ENCODE assay signal across 8 cellular contexts in genomic region chr4:185143596-185143969, GRCh38. TPM values are rescaled to one million over a fixed set of nuclear protein-coding genes. Genes with fewer than 3 reads are reported as not detected.
DNase-seq lines count a peak whose midpoint lies in the region; ATAC-seq and TF ChIP-seq lines count a peak whose summit lies in the region.

No MANE protein-coding gene starts in this region.

- H3K27ac ChIP-seq in CD4-positive, alpha-beta T cell (ENCODE audit: low read depth, low read length) = no peak overlapping the region
- H3K27ac ChIP-seq in HUES64 (ENCODE audit: low read depth, low read length) = no peak overlapping the region

- peak overlapping the region; percentile 86 for H3K9ac ChIP-seq in HUES64 (ENCODE audit: low read depth, low read length)

- peak overlapping the region; percentile 83 for H3K4me3 ChIP-seq in HUES64 (ENCODE audit: low read length)
- H3K4me3 ChIP-seq in fibroblast of pulmonary artery (replicated peaks; ENCODE audit: low read depth, low read length) = peak overlapping the region; percentile 65

- WGBS in HUES64 = 3% methylated on average over 29 of the region's 30 CpGs

- peak overlapping the region; percentile 83 for H3K4me3 Mint-ChIP-seq in CD4-positive, alpha-beta T cell
- peak overlapping the region; percentile 83 for H3K4me3 Mint-ChIP-seq in activated CD8-positive, alpha-beta T cell treated with anti-CD3 and anti-CD28 coated beads, Interleukin-2, amount 10 ng/mL, durations not matched to agents 7 days and 5 days
- peak overlapping the region; percentile 81 for H3K4me3 Mint-ChIP-seq in natural killer cell treated with Interleukin-12 subunit alpha and Interleukin-12 subunit beta and Interleukin-15 and Interleukin-18, amount 100 ng/mL, for 72 hours

- peaks cover 18% of the 10 kb centered on the region for H3K4me1 Mint-ChIP-seq in CD4-positive, alpha-beta T cell (ENCODE audit: low read depth)
- peaks cover 10% of the 10 kb centered on the region for H3K4me1 Mint-ChIP-seq in activated CD8-positive, alpha-beta T cell treated with anti-CD3 and anti-CD28 coated beads, Interleukin-2, amount 10 ng/mL, durations not matched to agents 7 days and 5 days (ENCODE audit: low read depth)
- H3K4me1 Mint-ChIP-seq in natural killer cell treated with Interleukin-12 subunit alpha and Interleukin-12 subunit beta and Interleukin-15 and Interleukin-18, amount 100 ng/mL, for 72 hours (ENCODE audit: low read depth in 2 of 2) = peaks cover 13% of the 10 kb centered on the region in 2 donors

- peaks cover 7% of the 10 kb centered on the region for H3K27me3 ChIP-seq in CD4-positive, alpha-beta T cell (ENCODE audit: control insufficient read depth, insufficient read depth, low read length)
- no peaks in the 10 kb centered on the region; the same call in 1 of the 2 replicates for H3K27me3 ChIP-seq in HUES64 (ENCODE audit: insufficient read depth, low read length)

- no peaks in the 10 kb centered on the region for H3K36me3 Mint-ChIP-seq in CD4-positive, alpha-beta T cell (ENCODE audit: low read depth)
- no peaks in the 10 kb centered on the region for H3K36me3 Mint-ChIP-seq in activated CD8-positive, alpha-beta T cell treated with anti-CD3 and anti-CD28 coated beads, Interleukin-2, amount 10 ng/mL, durations not matched to agents 7 days and 5 days (ENCODE audit: low read depth)
- no peaks in the 10 kb centered on the region for H3K36me3 Mint-ChIP-seq in natural killer cell treated with Interleukin-12 subunit alpha and Interleukin-12 subunit beta and Interleukin-15 and Interleukin-18, amount 100 ng/mL, for 72 hours

- H3K9me3 Mint-ChIP-seq in CD4-positive, alpha-beta T cell = no peaks in the 10 kb centered on the region
- H3K9me3 Mint-ChIP-seq in activated CD8-positive, alpha-beta T cell treated with anti-CD3 and anti-CD28 coated beads, Interleukin-2, amount 10 ng/mL, durations not matched to agents 7 days and 5 days (ENCODE audit: insufficient read depth) = no peaks in the 10 kb centered on the region
- no peaks in the 10 kb centered on the region for H3K9me3 Mint-ChIP-seq in natural killer cell treated with Interleukin-12 subunit alpha and Interleukin-12 subunit beta and Interleukin-15 and Interleukin-18, amount 100 ng/mL, for 72 hours

- POLR2A ChIA-PET in CD4-positive, alpha-beta T cell (lab: Charles Lee) = interaction anchor here (1.0 to 2.0 kb wide), 7 partner anchors 9 to 410 kb away, joined by 3 to 7 read pairs (median 6); partner anchors contain the start of genes SNX25 and UFSP2
- POLR2A ChIA-PET in activated CD8-positive, alpha-beta T cell treated with anti-CD3 and anti-CD28 coated beads, Interleukin-2, amount 10 ng/mL, durations not matched to agents 7 days and 5 days (lab: Charles Lee) = interaction anchor here (0.6 kb wide), 1 partner anchor 878 kb away, joined by 4 read pairs; no protein-coding TSS in a partner anchor

- no peak for TF ChIP-seq CTCF in CD4-positive, alpha-beta T cell (IDR thresholded peaks at IDR 0.05)
- no peak for TF ChIP-seq CTCF in fibroblast of pulmonary artery (IDR thresholded peaks at IDR 0.05; ENCODE audit: low read length, missing control alignments)

- H3K9me3 ChIP-seq in CD4-positive, alpha-beta T cell (ENCODE audit: control insufficient read depth, low read length) = no peaks in the 10 kb centered on the region
- H3K9me3 ChIP-seq in HUES64 (ENCODE audit: insufficient read depth, low read depth, low read length) = no peaks in the 10 kb centered on the region

- H3K27ac Mint-ChIP-seq in CD4-positive, alpha-beta T cell = no peak overlapping the region
- H3K27ac Mint-ChIP-seq in activated CD8-positive, alpha-beta T cell treated with anti-CD3 and anti-CD28 coated beads, Interleukin-2, amount 10 ng/mL, durations not matched to agents 7 days and 5 days = no peak overlapping the region
- peak overlapping the region in 1 of 2 donors; percentile 71 for H3K27ac Mint-ChIP-seq in natural killer cell treated with Interleukin-12 subunit alpha and Interleukin-12 subunit beta and Interleukin-15 and Interleukin-18, amount 100 ng/mL, for 72 hours

- H3K36me3 ChIP-seq in HUES64 (ENCODE audit: insufficient read depth, low read length) = peaks cover 32% of the 10 kb centered on the region

- intact Hi-C loops in CD4-positive, alpha-beta T cell (cut with DNase I, micrococcal nuclease) = loop anchor here in 1 of 2 experiments (5.0 to 10.0 kb wide), 2 partner anchors 329 to 499 kb away; partner anchors contain the start of genes CASP3, CCDC110 and PRIMPOL

- TF ChIP-seq POLR2A in GM18505 (IDR thresholded peaks at IDR 0.05; ENCODE audit: borderline replicate concordance, extremely low read depth, insufficient read depth, insufficient read length) = no peak

- peaks cover 10% of the 10 kb centered on the region; the same call in 1 of the 2 replicates for H3K4me1 ChIP-seq in HUES64 (ENCODE audit: insufficient read depth, low read length)

- peak; percentile 42 for ATAC-seq in CD4-positive, alpha-beta T cell (ENCODE audit: poor library complexity)
- ATAC-seq in GM19438 (IDR thresholded peaks at IDR 0.05; ENCODE audit: low read depth, unreplicated experiment) (peak; percentile 15), GM18505 (IDR thresholded peaks at IDR 0.05; ENCODE audit: unreplicated experiment) (no peak)
- ATAC-seq in activated CD8-positive, alpha-beta T cell treated with anti-CD3 and anti-CD28 coated beads, Interleukin-2, amount 10 ng/mL, durations not matched to agents 7 days and 5 days = no peak
- peak in 1 of 2 donors; percentile 1 for ATAC-seq in natural killer cell treated with Interleukin-12 subunit alpha and Interleukin-12 subunit beta and Interleukin-15 and Interleukin-18, amount 100 ng/mL, for 72 hours

- peak in 4 of 10 experiments; percentile 18 to 38 (median 21) for DNase-seq in CD4-positive, alpha-beta T cell
- peak; percentile 19 for DNase-seq in activated CD8-positive, alpha-beta T cell treated with anti-CD3 and anti-CD28 coated beads, Interleukin-2, amount 10 ng/mL, durations not matched to agents 7 days and 5 days
- DNase-seq in fibroblast of pulmonary artery (ENCODE audit: low read depth) (no peak), DMS114 treated with DMSO at 0.1 percent for 48 hours (lab: John Stamatoyannopoulos, UW; ENCODE audit: unreplicated experiment) (no peak)
- DNase-seq in natural killer cell treated with Interleukin-12 subunit alpha and Interleukin-12 subunit beta and Interleukin-15 and Interleukin-18, amount 100 ng/mL, for 72 hours (ENCODE audit: low spot score) = no peak

- CTCF ChIA-PET in CD4-positive, alpha-beta T cell (lab: Charles Lee) = interaction anchor here (0.8 to 1.6 kb wide), 4 partner anchors 9 to 104 kb away, joined by 3 to 5 read pairs (median 4); no protein-coding TSS in a partner anchor
- CTCF ChIA-PET in activated CD8-positive, alpha-beta T cell treated with anti-CD3 and anti-CD28 coated beads, Interleukin-2, amount 10 ng/mL, durations not matched to agents 7 days and 5 days (lab: Charles Lee) = interaction anchor here (1.2 to 3.7 kb wide), 5 partner anchors 9 to 57 kb away, joined by 3 to 22 read pairs (median 5); no protein-coding TSS in a partner anchor

- peaks cover 47% of the 10 kb centered on the region for H3K27me3 Mint-ChIP-seq in CD4-positive, alpha-beta T cell
- H3K27me3 Mint-ChIP-seq in activated CD8-positive, alpha-beta T cell treated with anti-CD3 and anti-CD28 coated beads, Interleukin-2, amount 10 ng/mL, durations not matched to agents 7 days and 5 days (ENCODE audit: low read depth) = peaks cover 32% of the 10 kb centered on the region
- peaks cover under 1 to 10% of the 10 kb centered on the region in 2 donors for H3K27me3 Mint-ChIP-seq in natural killer cell treated with Interleukin-12 subunit alpha and Interleukin-12 subunit beta and Interleukin-15 and Interleukin-18, amount 100 ng/mL, for 72 hours

RNA-seq across cellular contexts. Expression of gene SLC25A4, which starts 0.5 kb away (rescaled TPM):
- 1 to 10 TPM; 4.1 TPM for total RNA-seq in CD4-positive, alpha-beta T cell
- 29.7 TPM for polyA plus RNA-seq in HUES64 (2013, experiment 1 of 2)
- 32.4 TPM for polyA plus RNA-seq in HUES64 (2013, experiment 2 of 2)
- 1 to 10 TPM; 3.3 to 4.8 TPM for total RNA-seq in activated CD8-positive, alpha-beta T cell treated with anti-CD3 and anti-CD28 coated beads, Interleukin-2, amount 10 ng/mL, durations not matched to agents 7 days and 5 days
- total RNA-seq in natural killer cell treated with Interleukin-12 subunit alpha and Interleukin-12 subunit beta and Interleukin-15 and Interleukin-18, amount 100 ng/mL, for 72 hours = 10 to 100 TPM in 1 of 2 donors, 1 to 10 TPM in 1; 9.7 to 13.6 TPM

Comparison
In these comparisons a context has a peak if more than half of its experiments do, and no peak if none do; other contexts are left out.
1. ATAC-seq: peak in CD4-positive, alpha-beta T cell (single experiment) and GM19438 (single experiment); none in activated CD8-positive, alpha-beta T cell treated with anti-CD3 and anti-CD28 coated beads, Interleukin-2, amount 10 ng/mL, durations not matched to agents 7 days and 5 days (single experiment) and GM18505 (single experiment).
2. Peak in every context shown above with its lines, with median percentiles within 50 percentile points of each other: H3K4me3 Mint-ChIP-seq.